25 cellular contexts compared by ENCODE assay signal in the genomic region with DNA sequence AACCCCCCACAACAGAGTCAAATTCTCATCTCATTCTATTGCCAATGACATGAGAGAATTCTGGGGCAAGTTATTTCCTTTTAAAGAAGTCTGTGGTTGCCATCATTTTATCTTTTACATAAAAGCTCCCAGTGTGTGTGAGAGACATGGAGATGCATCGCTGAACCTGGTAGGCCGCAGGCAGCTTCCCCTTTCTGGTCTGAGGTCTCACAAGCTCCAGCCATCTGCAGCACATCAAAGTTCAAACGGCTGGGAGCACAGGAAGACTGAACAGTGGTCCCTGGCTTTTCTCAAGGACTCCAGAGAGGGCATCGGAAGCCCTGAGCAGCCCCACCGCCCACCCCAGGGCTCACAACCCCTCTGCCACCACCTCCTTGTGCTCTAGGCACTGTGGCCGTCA.
"Had no signal": no experiment of that assay in that cellular context is flagged by ENCODE, and none has a peak within 500 bp of the region (broad histone marks: within the 10 kb centered on the region; RNA-seq: fewer than 3 reads in every experiment).

No MANE protein-coding gene starts in this region.

- H3K36me3 ChIP-seq: heart left ventricle, pancreas, prostate gland, sigmoid colon, stomach, thyroid gland, upper lobe of left lung, vagina had no signal

- H3K9me3 ChIP-seq: heart left ventricle, pancreas, prostate gland, thyroid gland, upper lobe of left lung, vagina had no signal

- H3K4me1 ChIP-seq: heart left ventricle, pancreas, prostate gland, sigmoid colon, stomach, upper lobe of left lung, vagina had no signal

- H3K27me3 ChIP-seq: heart left ventricle, pancreas, sigmoid colon, thyroid gland, upper lobe of left lung, vagina had no signal

- DNase-seq: activated CD4-positive, alpha-beta T cell treated with anti-CD3 and anti-CD28 coated beads for 4 hours; activated CD4-positive, alpha-beta T cell treated with anti-CD3 and anti-CD28 coated beads, Interleukin-2, amount 50 U/mL, for 4 hours; activated naive CD4-positive, alpha-beta T cell; activated T-cell treated with anti-CD3 and anti-CD28 coated beads for 4 hours; activated T-cell treated with anti-CD3 and anti-CD28 coated beads, Interleukin-2, amount 50 U/mL, for 72 hours; cerebellar nuclear complex; foreskin fibroblast; heart left ventricle; midbrain; naive thymus-derived CD4-positive, alpha-beta T cell; nucleus accumbens; pancreas; retina; sigmoid colon; small intestine; stimulated activated CD4-positive, alpha-beta T cell treated with anti-CD3 and anti-CD28 coated beads, Interleukin-4, amount 100 ng/mL, for 4 hours; stimulated activated naive B cell treated with anti-CD40 and anti-IgM and Interleukin-4, amounts not matched to agents 10 μg/mL and 1 μg/mL and 100 μg/mL, for 72 hours; stomach; T-helper 9 cell; upper lobe of left lung had no signal

- H3K27ac ChIP-seq: coronary artery, heart left ventricle, pancreas, prostate gland, sigmoid colon, stomach, thyroid gland, upper lobe of left lung, vagina, VCaP had no signal

- H3K4me3 ChIP-seq: coronary artery, heart left ventricle, pancreas, prostate gland, sigmoid colon, stomach, thyroid gland, upper lobe of left lung, vagina had no signal
